In the genomic region with DNA sequence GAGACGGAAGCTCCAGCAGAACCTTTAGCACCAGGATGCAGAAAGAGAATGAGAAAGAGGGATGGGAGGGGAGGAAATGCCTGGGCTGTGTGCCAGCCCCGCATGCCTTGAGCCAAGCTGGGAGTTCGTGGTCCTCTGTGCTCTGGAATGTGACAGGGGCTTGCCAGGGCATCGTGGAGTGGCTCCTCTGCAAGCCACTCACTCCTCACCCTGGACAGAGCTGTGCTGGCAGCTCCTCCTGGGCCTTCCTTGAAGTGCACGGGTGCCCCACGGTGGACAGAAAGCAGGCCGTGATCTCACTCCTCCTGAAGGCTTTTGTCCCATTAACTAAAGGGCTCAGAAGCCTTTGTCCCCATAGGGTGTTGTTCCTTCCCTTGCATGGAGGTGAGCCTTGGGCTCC, we compare ENCODE assay signal across 9 cellular contexts. TPM values are rescaled to one million over a fixed set of nuclear protein-coding genes. Genes with fewer than 3 reads are reported as not detected.
A peak's percentile ranks its signal among the peaks of the same experiment; 100 is the strongest.
DNase-seq lines count a peak whose midpoint lies in the region; FAIRE-seq and TF ChIP-seq lines count a peak whose summit lies in the region.
"Had no signal": no experiment of that assay in that cellular context is flagged by ENCODE, and none has a peak within 500 bp of the region (broad histone marks: within the 10 kb centered on the region; RNA-seq: fewer than 3 reads in every experiment).

No MANE protein-coding gene starts in this region.

- no peaks in the 10 kb centered on the region for H3K36me3 ChIP-seq in stomach smooth muscle (ENCODE audit: control insufficient read depth in 2 of 2, insufficient read depth in 2 of 2, low read length in 2 of 2)

- H3K36me3 Mint-ChIP-seq in endothelial cell (ENCODE audit: low read depth, unreplicated experiment), result peaks cover 5% of the 10 kb centered on the region
- H3K36me3 Mint-ChIP-seq: IgD-negative memory B cell had no signal

- no peak for FAIRE-seq in GM19239 (lab: Jason Lieb, UNC)

- peaks cover 25% of the 10 kb centered on the region for H3K4me1 ChIP-seq in stomach smooth muscle (ENCODE audit: control insufficient read depth, insufficient read depth, low read length)

- H3K4me3 Mint-ChIP-seq in endothelial cell (ENCODE audit: unreplicated experiment), result no peak overlapping the region
- H3K4me3 Mint-ChIP-seq: IgD-negative memory B cell had no signal

- no peak overlapping the region for H3K9ac ChIP-seq in stomach smooth muscle (ENCODE audit: low read length in 2 of 2)

- no peak for TF ChIP-seq CTCF in endothelial cell (IDR thresholded peaks at IDR 0.05; ENCODE audit: unreplicated experiment)

- no peak overlapping the region for H3K4me3 ChIP-seq in stomach smooth muscle (ENCODE audit: low read length in 2 of 2)

- H3K4me1 Mint-ChIP-seq in endothelial cell (ENCODE audit: unreplicated experiment), result peaks cover 30% of the 10 kb centered on the region
- H3K4me1 Mint-ChIP-seq: IgD-negative memory B cell had no signal

- peak overlapping the region; percentile 24 for H3K27ac ChIP-seq in stomach smooth muscle (ENCODE audit: low read length)

- H3K27me3 ChIP-seq in stomach smooth muscle (ENCODE audit: control insufficient read depth in 1 of 2, insufficient read depth in 2 of 2, low read length in 2 of 2), result no peaks in the 10 kb centered on the region

- H3K9me3 ChIP-seq in stomach smooth muscle (ENCODE audit: control insufficient read depth in 2 of 2, low read length in 2 of 2), result peaks cover 5 to 9% of the 10 kb centered on the region in 2 donors

- peaks cover 17% of the 10 kb centered on the region for H3K27me3 Mint-ChIP-seq in endothelial cell (ENCODE audit: unreplicated experiment)

- no peak overlapping the region for H3K27ac Mint-ChIP-seq in endothelial cell (ENCODE audit: unreplicated experiment)
- H3K27ac Mint-ChIP-seq: IgD-negative memory B cell had no signal

- DNase-seq in COLO829 (ENCODE audit: low spot score) (peak; percentile 51), HT1080 (ENCODE audit: low read depth) (peak; percentile 63), astrocyte of the hippocampus (ENCODE audit: low read depth, low spot score) (peak; percentile 88), iris pigment epithelial cell (ENCODE audit: low read depth) (peak; percentile 59), endothelial cell (ENCODE audit: low spot score) (no peak), GM19239 (ENCODE audit: insufficient read length, low spot score) (no peak)
- DNase-seq in activated T-cell treated with anti-CD3 and anti-CD28 coated beads, Interleukin-2, amount 50 U/mL, for 48 hours, result no peak

- H3K9me3 Mint-ChIP-seq in endothelial cell (ENCODE audit: unreplicated experiment), result no peaks in the 10 kb centered on the region

RNA-seq across cellular contexts. Expression of a gene that starts 34.8 kb away (rescaled TPM):
- total RNA-seq in HT1080 (2014; rRNA removed; shearing (Covaris generic)), result 0.05 TPM in 1 of 2 replicates, not detected in the other
- 0.09 and 0.20 TPM in 2 replicates for polyA plus RNA-seq in HT1080 (2015; cell fraction: cytosol; rRNA removed)
- polyA plus RNA-seq in HT1080 (2015; cell fraction: nucleus; rRNA removed), result 0.12 and 0.22 TPM in 2 replicates
- 0.13 TPM for total RNA-seq in endothelial cell (ENCODE audit: unreplicated experiment)
- polyA plus RNA-seq: IgD-negative memory B cell had no signal

RNA-seq across cellular contexts. Expression of a gene that starts 53.2 kb away (rescaled TPM):
- not detected in 2 replicates for total RNA-seq in HT1080 (2014; rRNA removed; shearing (Covaris generic))
- not detected in 2 replicates for polyA plus RNA-seq in HT1080 (2015; cell fraction: cytosol; rRNA removed)
- not detected in 2 replicates for polyA plus RNA-seq in HT1080 (2015; cell fraction: nucleus; rRNA removed)
- total RNA-seq in endothelial cell (ENCODE audit: unreplicated experiment), result 0.36 TPM
- polyA plus RNA-seq: IgD-negative memory B cell had no signal

Comparison
In these comparisons a context has a peak if more than half of its experiments do, and no peak if none do; other contexts are left out.
1. DNase-seq: peak in COLO829 (single experiment), HT1080 (single experiment), astrocyte of the hippocampus (single experiment) and iris pigment epithelial cell (single experiment); none in endothelial cell (single experiment), activated T-cell treated with anti-CD3 and anti-CD28 coated beads, Interleukin-2, amount 50 U/mL, for 48 hours (0 of 2) and GM19239 (single experiment).